10 cellular contexts compared by ENCODE assay signal in the genomic region with DNA sequence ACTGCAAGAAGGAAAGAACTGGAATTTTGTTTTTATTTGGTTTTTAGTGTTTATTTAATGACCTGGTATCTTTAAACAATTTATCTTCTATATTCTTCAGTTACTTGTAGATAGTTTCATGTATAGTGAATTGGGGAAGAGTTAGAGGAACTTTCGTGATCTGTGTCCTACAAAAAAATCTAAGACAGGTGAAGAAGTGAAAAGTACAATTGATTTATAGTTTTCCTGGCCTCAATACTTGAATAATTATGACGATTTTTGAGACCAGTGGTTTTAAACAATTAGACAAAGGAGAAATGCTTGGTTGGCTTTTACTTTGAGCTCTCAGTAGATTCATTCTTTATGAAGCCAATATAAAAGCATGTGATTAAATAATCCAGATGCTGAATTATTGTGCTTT. TPM values are rescaled to one million over a fixed set of nuclear protein-coding genes. Genes with fewer than 3 reads are reported as not detected.
DNase-seq lines count a peak whose midpoint lies in the region; ATAC-seq and TF ChIP-seq lines count a peak whose summit lies in the region.
"Had no signal": no experiment of that assay in that cellular context is flagged by ENCODE, and none has a peak within 500 bp of the region (broad histone marks: within the 10 kb centered on the region; RNA-seq: fewer than 3 reads in every experiment).

No MANE protein-coding gene starts in this region.

- peaks cover 2% of the 10 kb centered on the region; the same call in 1 of the 2 replicates for H3K36me3 ChIP-seq in SK-N-MC (ENCODE audit: insufficient read depth, low read length)
- H3K36me3 ChIP-seq in tibial artery: no peaks in the 10 kb centered on the region

- ATAC-seq in stimulated activated naive CD8-positive, alpha-beta T cell treated with anti-CD3 and anti-CD28 coated beads, Interleukin-15, amount 100 ng/mL, for 72 hours: no peak
- ATAC-seq in HG02973 (IDR thresholded peaks at IDR 0.05; ENCODE audit: unreplicated experiment): no peak

- peak overlapping the region; percentile 86 for H3K4me3 Mint-ChIP-seq in activated T-cell treated with anti-CD3 and anti-CD28 coated beads, Interleukin-2, amount 50 U/mL, for 24 hours
- H3K4me3 Mint-ChIP-seq in stimulated activated naive CD8-positive, alpha-beta T cell treated with anti-CD3 and anti-CD28 coated beads, Interleukin-15, amount 100 ng/mL, for 72 hours: peak overlapping the region; percentile 65 to 97

- no peaks in the 10 kb centered on the region for H3K27me3 Mint-ChIP-seq in activated T-cell treated with anti-CD3 and anti-CD28 coated beads, Interleukin-2, amount 50 U/mL, for 24 hours
- H3K27me3 Mint-ChIP-seq in stimulated activated naive CD8-positive, alpha-beta T cell treated with anti-CD3 and anti-CD28 coated beads, Interleukin-15, amount 100 ng/mL, for 72 hours: no peaks in the 10 kb centered on the region

- TF ChIP-seq CTCF in fibroblast of the aortic adventitia (IDR thresholded peaks at IDR 0.05; ENCODE audit: insufficient read depth, low read length): no peak
- no peak for TF ChIP-seq CTCF in tibial artery (IDR thresholded peaks at IDR 0.05)

- no peaks in the 10 kb centered on the region for H3K9me3 ChIP-seq in SK-N-MC (ENCODE audit: low read depth, low read length)
- H3K9me3 ChIP-seq in tibial artery: no peaks in the 10 kb centered on the region

- peaks cover 0 to 65% (median 15%) of the 10 kb centered on the region in 4 donors for H3K4me1 ChIP-seq in tibial artery

- H3K27ac ChIP-seq in SK-N-MC: peak overlapping the region; percentile 34; the same call in 1 of the 2 replicates
- H3K27ac ChIP-seq in tibial artery: peak overlapping the region in 1 of 2 donors; percentile 95
- H3K27ac ChIP-seq: C4-2B had no signal

- no peak for DNase-seq in activated T-cell treated with anti-CD3 and anti-CD28 coated beads, Interleukin-2, amount 50 U/mL, for 24 hours
- DNase-seq in activated T-cell treated with anti-CD3 and anti-CD28 coated beads, Interleukin-2, amount 50 U/mL, for 1 hour: no peak
- DNase-seq in SK-N-MC (ENCODE audit: low read depth, low spot score) (no peak), fibroblast of the aortic adventitia (ENCODE audit: low read depth) (no peak), tibial artery (no peak), GOT3 (lab: John Stamatoyannopoulos, UW) (no peak)
- no peak for DNase-seq in stimulated activated naive CD8-positive, alpha-beta T cell treated with anti-CD3 and anti-CD28 coated beads, Interleukin-15, amount 100 ng/mL, for 72 hours
- DNase-seq: stimulated activated naive CD4-positive, alpha-beta T cell treated with Interleukin-2 at 50 U/mL for 16 hours had no signal

- H3K9ac ChIP-seq in SK-N-MC (ENCODE audit: insufficient read length): peak overlapping the region; percentile 87

- H3K27me3 ChIP-seq in tibial artery: no peaks in the 10 kb centered on the region

- peaks cover 57% of the 10 kb centered on the region for H3K36me3 Mint-ChIP-seq in activated T-cell treated with anti-CD3 and anti-CD28 coated beads, Interleukin-2, amount 50 U/mL, for 24 hours (ENCODE audit: low read depth)

- H3K27ac Mint-ChIP-seq in activated T-cell treated with anti-CD3 and anti-CD28 coated beads, Interleukin-2, amount 50 U/mL, for 24 hours: peak overlapping the region; percentile 88
- peak overlapping the region; percentile 54 to 88 for H3K27ac Mint-ChIP-seq in stimulated activated naive CD8-positive, alpha-beta T cell treated with anti-CD3 and anti-CD28 coated beads, Interleukin-15, amount 100 ng/mL, for 72 hours

- intact Hi-C loops in tibial artery (cut with DNase I; ENCODE audit: low total_unique reads): no loop called here

- H3K4me3 ChIP-seq in SK-N-MC: peak overlapping the region; percentile 82
- peak overlapping the region; percentile 44 for H3K4me3 ChIP-seq in fibroblast of the aortic adventitia (ENCODE audit: low read depth, low read length)
- H3K4me3 ChIP-seq in tibial artery: peak overlapping the region in 1 of 2 donors; percentile 80

- H3K4me1 Mint-ChIP-seq in activated T-cell treated with anti-CD3 and anti-CD28 coated beads, Interleukin-2, amount 50 U/mL, for 24 hours (ENCODE audit: low read depth): peaks cover 64% of the 10 kb centered on the region
- H3K4me1 Mint-ChIP-seq in stimulated activated naive CD8-positive, alpha-beta T cell treated with anti-CD3 and anti-CD28 coated beads, Interleukin-15, amount 100 ng/mL, for 72 hours: peaks cover 69% of the 10 kb centered on the region

- no peaks in the 10 kb centered on the region for H3K9me3 Mint-ChIP-seq in activated T-cell treated with anti-CD3 and anti-CD28 coated beads, Interleukin-2, amount 50 U/mL, for 24 hours
- H3K9me3 Mint-ChIP-seq in stimulated activated naive CD8-positive, alpha-beta T cell treated with anti-CD3 and anti-CD28 coated beads, Interleukin-15, amount 100 ng/mL, for 72 hours: no peaks in the 10 kb centered on the region

RNA-seq across cellular contexts. Expression of a gene that starts 7.5 kb away (rescaled TPM):
- 62.2 and 114 TPM in 2 replicates for total RNA-seq in fibroblast of the aortic adventitia (ENCODE audit: low replicate concordance)

RNA-seq across cellular contexts. Expression of a gene that starts 7.6 kb away (rescaled TPM):
- total RNA-seq in fibroblast of the aortic adventitia (ENCODE audit: low replicate concordance): 3.6 and 11.4 TPM in 2 replicates
